9 cellular contexts compared by ENCODE assay signal in genomic region chr3:171028025-171028778, GRCh38. TPM values are rescaled to one million over a fixed set of nuclear protein-coding genes. Genes with fewer than 3 reads are reported as not detected.
DNase-seq lines count a peak whose midpoint lies in the region; ATAC-seq, FAIRE-seq and TF ChIP-seq lines count a peak whose summit lies in the region.
"Had no signal": no experiment of that assay in that cellular context is flagged by ENCODE, and none has a peak within 500 bp of the region (broad histone marks: within the 10 kb centered on the region; RNA-seq: fewer than 3 reads in every experiment).

No MANE protein-coding gene starts in this region.

- no peak overlapping the region for H3K27ac Mint-ChIP-seq in T-helper 17 cell

- peak overlapping the region; percentile 85 for H3K4me2 ChIP-seq in GM23248 (ENCODE audit: unreplicated experiment)

- no peak overlapping the region for H3K4me3 Mint-ChIP-seq in T-helper 17 cell

- peak overlapping the region; percentile 79 for H3K27ac ChIP-seq in GM23248
- peak overlapping the region; percentile 58 to 81 for H3K27ac ChIP-seq in kidney (ENCODE audit: low read depth in 2 of 2, low read length in 2 of 2)

- no peaks in the 10 kb centered on the region for H3K36me3 ChIP-seq in GM23248 (ENCODE audit: low read depth)
- H3K36me3 ChIP-seq in kidney (ENCODE audit: control insufficient read depth in 1 of 2, insufficient read depth in 2 of 2, low read length in 2 of 2) = no peaks in the 10 kb centered on the region

- H3K27me3 Mint-ChIP-seq in T-helper 17 cell = peaks cover 12% of the 10 kb centered on the region

- H3K9ac ChIP-seq in GM23248 = peak overlapping the region; percentile 72
- H3K9ac ChIP-seq in kidney (ENCODE audit: low read length in 2 of 2) = peak overlapping the region in 1 of 2 donors; percentile 41

- no peaks in the 10 kb centered on the region for H3K9me2 ChIP-seq in GM23248 (ENCODE audit: insufficient read depth)

- H3K4me1 ChIP-seq in GM23248 (ENCODE audit: insufficient read depth) (peaks cover 17% of the 10 kb centered on the region), kidney (ENCODE audit: control insufficient read depth in 1 of 2, insufficient read depth in 1 of 2, low read depth in 1 of 2, low read length in 2 of 2) (peaks cover 7 to 11% of the 10 kb centered on the region in 2 donors)

- no peak for FAIRE-seq in kidney (lab: Jason Lieb, UNC)

- intact Hi-C loops in kidney (cut with DNase I) = no loop called here

- POLR2A ChIA-PET in HEK293T (lab: Yijun Ruan, JAX) = interaction anchor here (1.0 kb wide), 1 partner anchor 10 kb away, joined by 4 read pairs; no protein-coding TSS in a partner anchor

- H3K9me3 ChIP-seq in GM23248 (ENCODE audit: low read depth) = no peaks in the 10 kb centered on the region
- no peaks in the 10 kb centered on the region for H3K9me3 ChIP-seq in T-helper 17 cell (ENCODE audit: control insufficient read depth, low read length, poor library complexity, severe bottlenecking)
- no peaks in the 10 kb centered on the region for H3K9me3 ChIP-seq in kidney (ENCODE audit: control insufficient read depth in 1 of 2, low read length in 2 of 2)

- peaks cover 2% of the 10 kb centered on the region for H3K4me1 Mint-ChIP-seq in T-helper 17 cell

- H3K79me2 ChIP-seq in GM23248 (ENCODE audit: insufficient read depth) = no peaks in the 10 kb centered on the region

- DNase-seq in Ammon's horn (ENCODE audit: low spot score) (peak; percentile 23), GM23248 (peak; percentile 90), T-helper 17 cell (no peak), cardiac fibroblast (ENCODE audit: low read depth in 2 of 2) (peak; percentile 86), kidney (peak; percentile 82), HEK293T (ENCODE audit: extremely low spot score) (no peak), NCI-H2081 treated with DMSO at 0.1 percent for 48 hours (lab: John Stamatoyannopoulos, UW) (no peak)
- peak in 3 of 4 experiments; percentile 9 to 39 (median 14) for DNase-seq in stimulated activated CD4-positive, alpha-beta T cell treated with anti-CD3 and anti-CD28 coated beads, Interleukin-1b, Interleukin-23, amount 100 ng/mL, for 24 hours (ENCODE audit: low read depth in 4 of 4, low spot score in 1 of 4)

- H3K36me3 Mint-ChIP-seq in T-helper 17 cell (ENCODE audit: low read depth) = no peaks in the 10 kb centered on the region

- TF ChIP-seq CTCF in cardiac fibroblast (IDR thresholded peaks at IDR 0.05; ENCODE audit: low read depth, low read length) = no peak
- TF ChIP-seq CTCF in kidney (IDR thresholded peaks at IDR 0.05; ENCODE audit: borderline replicate concordance, extremely low read depth, insufficient read depth) = no peak

- peak overlapping the region; percentile 63 for H3K4me3 ChIP-seq in GM23248
- peak overlapping the region; percentile 25 to 38 for H3K4me3 ChIP-seq in cardiac fibroblast (replicated peaks in 1 of 2; ENCODE audit: low read depth in 2 of 2, low read length in 2 of 2)
- H3K4me3 ChIP-seq in kidney (ENCODE audit: low read length in 2 of 2) = peak overlapping the region; percentile 59 to 66

- no peaks in the 10 kb centered on the region for H4K20me1 ChIP-seq in GM23248 (ENCODE audit: insufficient read depth)

- peak; percentile 64 for ATAC-seq in T-helper 17 cell

- H3F3A ChIP-seq in GM23248 (ENCODE audit: insufficient read depth) = peaks cover 22% of the 10 kb centered on the region

- 6 to 7% methylated on average over 39 of the region's 39 CpGs for WGBS in GM23248 (ENCODE audit: low coverage in 1 of 2, low lambda C conversion rate in 2 of 2, missing lambda C conversion rate in 2 of 2), 2 experiments

- CTCF ChIA-PET in HEK293T (lab: Yijun Ruan, JAX) = interaction anchor here (0.7 kb wide), 1 partner anchor 571 kb away, joined by 3 read pairs; no protein-coding TSS in a partner anchor

- H3K27me3 ChIP-seq in GM23248 (replicated peaks; ENCODE audit: insufficient read depth) = no peaks in the 10 kb centered on the region

- in situ Hi-C loops in GM23248 (cut with MboI) = no loop called here

- peak overlapping the region; percentile 87 for H2AFZ ChIP-seq in GM23248

TF ChIP-seq in HEK293T, 16 proteins besides CTCF, POLR2A, EP300 and RAD21:
- TF ChIP-seq HDGF (IDR thresholded peaks at IDR 0.05; ENCODE audit: borderline replicate concordance) = no peak
- TF ChIP-seq FOXA1 (IDR thresholded peaks at IDR 0.05) = no peak
- TF ChIP-seq ELF4 (IDR thresholded peaks at IDR 0.05) = no peak
- no peak for TF ChIP-seq L3MBTL2 (conservative IDR thresholded peaks at IDR 0.05)
- TF ChIP-seq ARNT (IDR thresholded peaks at IDR 0.05) = no peak
- no peak for TF ChIP-seq NFRKB (IDR thresholded peaks at IDR 0.05)
- TF ChIP-seq FOXK2 (IDR thresholded peaks at IDR 0.05) = no peak
- no peak for TF ChIP-seq ZNF384 (IDR thresholded peaks at IDR 0.05)
- no peak for TF ChIP-seq SUZ12 (IDR thresholded peaks at IDR 0.05)
- TF ChIP-seq SP1 (IDR thresholded peaks at IDR 0.05) = no peak
- TF ChIP-seq PKNOX1 (IDR thresholded peaks at IDR 0.05) = no peak
- no peak for TF ChIP-seq TARDBP (IDR thresholded peaks at IDR 0.05)
- no peak for TF ChIP-seq BHLHE40 (IDR thresholded peaks at IDR 0.05; ENCODE audit: borderline replicate concordance)
- TF ChIP-seq CTBP1 (IDR thresholded peaks at IDR 0.05; ENCODE audit: borderline replicate concordance) = no peak

RNA-seq across cellular contexts. Expression of gene SLC2A2, which starts 1.7 kb away (rescaled TPM):
- total RNA-seq in GM23248 (2014; rRNA removed; shearing (Covaris generic)) = not detected in 2 replicates
- polyA plus RNA-seq in GM23248 (2016; fragmentation: Nextera tagmentation; extraction: Ambion mirVana) (not detected in 2 replicates), kidney (ENCODE audit: insufficient read depth, low read depth, low replicate concordance) (31.0 TPM)
- total RNA-seq in T-helper 17 cell (not detected), kidney (12.6 TPM)
- total RNA-seq: dermis microvascular lymphatic vessel endothelial cell had no signal

Comparison
In these comparisons a context has a peak if more than half of its experiments do, and no peak if none do; other contexts are left out.
1. DNase-seq: peak in Ammon's horn (single experiment), GM23248 (single experiment), cardiac fibroblast (2 of 2), kidney (single experiment) and stimulated activated CD4-positive, alpha-beta T cell treated with anti-CD3 and anti-CD28 coated beads, Interleukin-1b, Interleukin-23, amount 100 ng/mL, for 24 hours (3 of 4); none in T-helper 17 cell (0 of 3), HEK293T (single experiment) and NCI-H2081 treated with DMSO at 0.1 percent for 48 hours (single experiment).
2. RNA of gene SLC2A2, which starts 1.7 kb away (total RNA-seq): 12.6 TPM in kidney (single experiment); not detected in GM23248 and not detected in T-helper 17 cell; every median in the first group is over 10 times any median in the second.
3. Peak in every context shown above with its lines, with median percentiles within 50 percentile points of each other: H3K4me3 ChIP-seq.